ENCODE assay signal across 24 cellular contexts in genomic region chr6:132482595-132482994, GRCh38. TPM values are rescaled to one million over a fixed set of nuclear protein-coding genes. Genes with fewer than 3 reads are reported as not detected.
"Had no signal": no experiment of that assay in that cellular context is flagged by ENCODE, and none has a peak within 500 bp of the region (broad histone marks: within the 10 kb centered on the region; RNA-seq: fewer than 3 reads in every experiment).

No MANE protein-coding gene starts in this region.

- H3K36me3 ChIP-seq: esophagus muscularis mucosa, sigmoid colon, transverse colon had no signal

- H3K4me3 ChIP-seq: coronary artery, esophagus muscularis mucosa, sigmoid colon, smooth muscle cell, transverse colon had no signal

- H3K4me3 Mint-ChIP-seq: activated CD4-positive, alpha-beta memory T cell treated with anti-CD3 and anti-CD28 coated beads, Interleukin-2, amount 10 ng/mL, durations not matched to agents 7 days and 5 days; activated CD4-positive, alpha-beta T cell treated with anti-CD3 and anti-CD28 coated beads, Interleukin-2, amount 10 ng/mL, durations not matched to agents 24 days and 14 days; activated naive CD8-positive, alpha-beta T cell treated with anti-CD3 and anti-CD28 coated beads, Interleukin-2, amount 50 U/mL, for 24 hours; naive thymus-derived CD4-positive, alpha-beta T cell; stimulated activated memory B cell treated with anti-CD40 and anti-IgM and Interleukin-4, amounts not matched to agents 10 μg/mL and 1 μg/mL and 100 μg/mL, for 72 hours had no signal

- H3K27me3 Mint-ChIP-seq: activated CD4-positive, alpha-beta memory T cell treated with anti-CD3 and anti-CD28 coated beads, Interleukin-2, amount 10 ng/mL, durations not matched to agents 7 days and 5 days; activated CD4-positive, alpha-beta T cell treated with anti-CD3 and anti-CD28 coated beads, Interleukin-2, amount 10 ng/mL, durations not matched to agents 24 days and 14 days; activated naive CD8-positive, alpha-beta T cell treated with anti-CD3 and anti-CD28 coated beads, Interleukin-2, amount 50 U/mL, for 24 hours; naive thymus-derived CD4-positive, alpha-beta T cell; stimulated activated memory B cell treated with anti-CD40 and anti-IgM and Interleukin-4, amounts not matched to agents 10 μg/mL and 1 μg/mL and 100 μg/mL, for 72 hours had no signal

- H3K9me3 ChIP-seq: esophagus muscularis mucosa, sigmoid colon, transverse colon had no signal

- DNase-seq: activated CD4-positive, alpha-beta memory T cell treated with anti-CD3 and anti-CD28 coated beads, Interleukin-2, amount 10 ng/mL, durations not matched to agents 7 days and 5 days; activated CD4-positive, alpha-beta T cell treated with anti-CD3 and anti-CD28 coated beads, Interleukin-2, amount 10 ng/mL, durations not matched to agents 24 days and 14 days; activated gamma-delta T cell; activated naive CD4-positive, alpha-beta T cell treated with anti-CD3 and anti-CD28 coated beads, Interleukin-2, amount 50 U/mL, for 16 hours; activated naive CD8-positive, alpha-beta T cell treated with anti-CD3 and anti-CD28 coated beads, Interleukin-2, amount 50 U/mL, for 24 hours; cerebellar nuclear complex; foreskin melanocyte; hippocampal formation; mesendoderm; naive thymus-derived CD4-positive, alpha-beta T cell; sigmoid colon; stimulated activated CD4-positive, alpha-beta T cell treated with anti-CD3 and anti-CD28 coated beads, Interleukin-15, amount 100 ng/mL, for 24 hours; T-helper 1 cell; T-helper 9 cell; transverse colon had no signal

- ATAC-seq: activated naive CD8-positive, alpha-beta T cell treated with anti-CD3 and anti-CD28 coated beads, Interleukin-2, amount 50 U/mL, for 24 hours; naive thymus-derived CD4-positive, alpha-beta T cell; stimulated activated memory B cell treated with anti-CD40 and anti-IgM and Interleukin-4, amounts not matched to agents 10 μg/mL and 1 μg/mL and 100 μg/mL, for 72 hours had no signal

- H3K9me3 Mint-ChIP-seq: activated CD4-positive, alpha-beta memory T cell treated with anti-CD3 and anti-CD28 coated beads, Interleukin-2, amount 10 ng/mL, durations not matched to agents 7 days and 5 days; activated CD4-positive, alpha-beta T cell treated with anti-CD3 and anti-CD28 coated beads, Interleukin-2, amount 10 ng/mL, durations not matched to agents 24 days and 14 days; activated naive CD8-positive, alpha-beta T cell treated with anti-CD3 and anti-CD28 coated beads, Interleukin-2, amount 50 U/mL, for 24 hours; naive thymus-derived CD4-positive, alpha-beta T cell; stimulated activated memory B cell treated with anti-CD40 and anti-IgM and Interleukin-4, amounts not matched to agents 10 μg/mL and 1 μg/mL and 100 μg/mL, for 72 hours had no signal

- H3K4me2 ChIP-seq: smooth muscle cell had no signal

- H3K27ac ChIP-seq: coronary artery, esophagus muscularis mucosa, transverse colon had no signal

- H3K27ac Mint-ChIP-seq: activated CD4-positive, alpha-beta memory T cell treated with anti-CD3 and anti-CD28 coated beads, Interleukin-2, amount 10 ng/mL, durations not matched to agents 7 days and 5 days; activated CD4-positive, alpha-beta T cell treated with anti-CD3 and anti-CD28 coated beads, Interleukin-2, amount 10 ng/mL, durations not matched to agents 24 days and 14 days; activated naive CD8-positive, alpha-beta T cell treated with anti-CD3 and anti-CD28 coated beads, Interleukin-2, amount 50 U/mL, for 24 hours; naive thymus-derived CD4-positive, alpha-beta T cell; stimulated activated memory B cell treated with anti-CD40 and anti-IgM and Interleukin-4, amounts not matched to agents 10 μg/mL and 1 μg/mL and 100 μg/mL, for 72 hours had no signal

- H3K27me3 ChIP-seq: esophagus muscularis mucosa, sigmoid colon, transverse colon had no signal

RNA-seq across cellular contexts. Expression of gene TAAR9, which starts 55.5 kb away (rescaled TPM):
- total RNA-seq: activated CD4-positive, alpha-beta memory T cell treated with anti-CD3 and anti-CD28 coated beads, Interleukin-2, amount 10 ng/mL, durations not matched to agents 7 days and 5 days; activated CD4-positive, alpha-beta T cell treated with anti-CD3 and anti-CD28 coated beads, Interleukin-2, amount 10 ng/mL, durations not matched to agents 24 days and 14 days; esophagus muscularis mucosa; liver; mucosa of gallbladder; naive thymus-derived CD4-positive, alpha-beta T cell; osteoblast; posterior vena cava; renal cortical epithelial cell; sigmoid colon; smooth muscle cell; transverse colon had no signal
- polyA plus RNA-seq: liver; naive thymus-derived CD4-positive, alpha-beta T cell; sigmoid colon; smooth muscle cell had no signal
